In genomic region chr17:77521076-77521475, GRCh38 we compare ENCODE assay signal across 1 cellular context.
TF ChIP-seq lines count a peak whose summit lies in the region.

No MANE protein-coding gene starts in this region.

TF ChIP-seq in WTC11, 78 proteins besides CTCF, POLR2A, EP300 and RAD21 (continued from another document):
- TF ChIP-seq ZNF532 (CRISPR knock-in tag; IDR thresholded peaks at IDR 0.05; ENCODE audit: borderline replicate concordance) (no peak), NR2C2 (CRISPR knock-in tag; IDR thresholded peaks at IDR 0.05) (no peak), TCF7 (CRISPR knock-in tag; IDR thresholded peaks at IDR 0.05; ENCODE audit: low read depth) (no peak)
